ENCODE assay signal across 18 cellular contexts in the genomic region with DNA sequence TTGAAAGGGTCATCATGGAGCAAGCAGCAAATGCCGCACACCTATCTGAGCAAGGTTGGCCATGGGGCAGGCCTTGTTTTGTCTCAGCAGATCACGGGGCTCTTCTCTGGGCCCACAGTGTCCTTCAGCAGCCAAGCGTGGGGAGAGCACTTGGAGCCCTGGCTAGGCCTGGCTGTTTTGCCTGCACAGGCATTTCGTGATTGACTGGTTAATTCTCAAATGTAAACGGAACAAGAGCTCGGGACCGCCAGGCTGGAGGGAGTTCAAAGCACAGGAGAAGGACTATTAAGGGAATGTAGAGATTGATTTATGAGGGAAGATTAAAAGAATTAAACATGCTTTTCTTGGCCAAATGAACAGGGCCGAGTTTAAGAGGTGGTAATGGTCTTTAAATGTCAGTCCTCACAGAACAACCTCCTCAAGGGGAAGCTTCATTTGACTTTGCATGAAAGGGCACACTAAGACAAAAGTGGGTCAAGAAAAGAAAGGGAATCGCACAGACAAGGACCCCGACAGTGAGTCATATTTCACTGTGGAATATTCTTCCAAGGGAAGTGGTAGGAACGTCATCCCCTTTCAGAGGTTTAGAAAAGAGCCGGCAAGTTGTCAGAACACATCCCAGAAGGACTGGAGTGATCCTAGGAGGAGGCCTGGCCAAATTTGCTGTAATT. TPM values are rescaled to one million over a fixed set of nuclear protein-coding genes. Genes with fewer than 3 reads are reported as not detected.
DNase-seq lines count a peak whose midpoint lies in the region; ATAC-seq and TF ChIP-seq lines count a peak whose summit lies in the region.
"Had no signal": no experiment of that assay in that cellular context is flagged by ENCODE, and none has a peak within 500 bp of the region (broad histone marks: within the 10 kb centered on the region; RNA-seq: fewer than 3 reads in every experiment).

No MANE protein-coding gene starts in this region.

- DNase-seq in AG08395 (ENCODE audit: low spot score): peak; percentile 50
- peak; percentile 33 for DNase-seq in astrocyte of the spinal cord (ENCODE audit: low read depth, low spot score)
- no peak for DNase-seq in left ventricle myocardium superior
- DNase-seq in NCI-H1694 treated with DMSO at 0.1 percent for 48 hours (lab: John Stamatoyannopoulos, UW): no peak
- DNase-seq in NCI-H146 treated with DMSO at 0.1 percent for 48 hours (lab: John Stamatoyannopoulos, UW; ENCODE audit: unreplicated experiment): no peak
- no peak for DNase-seq in AG08396 (ENCODE audit: low spot score)
- DNase-seq: activated CD4-positive, alpha-beta T cell treated with anti-CD3 and anti-CD28 coated beads for 4 hours; activated T-cell treated with anti-CD3 and anti-CD28 coated beads, Interleukin-2, amount 50 U/mL, for 1 hour; Caco-2; Kasumi-1; naive B cell; NCI-H1694; NCI-H526; stimulated activated naive CD4-positive, alpha-beta T cell treated with Interleukin-2 at 50 U/mL for 16 hours had no signal

- H3K27me3 ChIP-seq in rectal smooth muscle tissue (ENCODE audit: control insufficient read depth, insufficient read depth, low read length): no peaks in the 10 kb centered on the region

- peak overlapping the region; percentile 71 for H3K27ac ChIP-seq in rectal smooth muscle tissue (ENCODE audit: low read depth, low read length)

- ATAC-seq in left ventricle myocardium superior (peak; percentile 82), GM21723 (IDR thresholded peaks at IDR 0.05; ENCODE audit: unreplicated experiment) (no peak)
- ATAC-seq: Panc1 had no signal

- no peak overlapping the region for H3K4me3 ChIP-seq in astrocyte of the spinal cord (ENCODE audit: low read depth, low read length)
- H3K4me3 ChIP-seq in rectal smooth muscle tissue (ENCODE audit: low read length): peak overlapping the region; percentile 17

- H3K36me3 ChIP-seq in rectal smooth muscle tissue (ENCODE audit: control insufficient read depth, insufficient read depth, low read length): no peaks in the 10 kb centered on the region

- H3K9ac ChIP-seq in rectal smooth muscle tissue (ENCODE audit: low read length): no peak overlapping the region

- intact Hi-C loops in left ventricle myocardium superior (cut with micrococcal nuclease): no loop called here

- TF ChIP-seq CTCF in astrocyte of the spinal cord (IDR thresholded peaks at IDR 0.05; ENCODE audit: low read depth, low read length): no peak

- in situ Hi-C loops in astrocyte of the spinal cord (cut with HindIII; ENCODE audit: low sequenced_read_pairs): no loop called here

- H3K4me1 ChIP-seq in rectal smooth muscle tissue (ENCODE audit: control insufficient read depth, insufficient read depth, low read length): peaks cover 19% of the 10 kb centered on the region

RNA-seq across cellular contexts. Expression of a gene that starts 20.7 kb away (rescaled TPM):
- total RNA-seq in left ventricle myocardium superior: 3.4 TPM
- total RNA-seq: A673 had no signal

Comparison
In these comparisons a context has a peak if more than half of its experiments do, and no peak if none do; other contexts are left out.
1. DNase-seq: peak in AG08395 (single experiment) and astrocyte of the spinal cord (single experiment); none in left ventricle myocardium superior (single experiment), NCI-H1694 treated with DMSO at 0.1 percent for 48 hours (single experiment), NCI-H146 treated with DMSO at 0.1 percent for 48 hours (single experiment) and AG08396 (single experiment).